Comparison of ENCODE assay signal across 8 cellular contexts in the genomic region with DNA sequence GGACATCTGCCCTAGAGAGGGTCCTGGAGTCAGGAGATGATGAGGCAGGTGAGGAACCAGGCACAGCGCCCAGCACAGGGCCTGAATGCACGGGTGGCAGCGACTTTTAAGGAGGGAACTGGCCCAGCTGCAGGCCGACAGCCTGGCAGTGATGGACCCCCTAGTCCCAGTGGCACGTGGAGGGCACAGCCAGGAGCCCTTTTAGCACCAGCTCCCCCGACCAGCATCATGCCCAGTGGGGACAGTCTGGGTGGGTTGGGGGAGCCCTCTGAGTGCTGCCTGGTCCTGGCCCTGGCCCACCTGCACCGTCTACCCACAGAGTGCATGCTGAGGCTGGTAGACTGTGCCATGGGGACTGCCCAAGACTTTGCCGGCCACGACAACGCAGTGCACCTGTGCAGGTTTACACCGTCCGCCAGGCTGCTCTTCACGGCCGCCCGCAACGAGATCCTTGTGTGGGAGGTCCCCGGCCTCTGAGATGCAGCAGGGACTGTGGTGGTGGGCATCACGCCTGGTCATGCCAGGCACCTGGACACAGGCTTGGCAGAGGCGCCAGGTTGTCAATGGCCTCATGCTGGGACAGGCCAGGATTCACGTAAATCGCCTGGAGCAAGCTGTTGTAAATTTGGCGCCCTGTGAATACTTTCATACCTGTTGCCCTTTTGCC. TPM values are rescaled to one million over a fixed set of nuclear protein-coding genes. Genes with fewer than 3 reads are reported as not detected.
DNase-seq lines count a peak whose midpoint lies in the region; ATAC-seq and TF ChIP-seq lines count a peak whose summit lies in the region.

No MANE protein-coding gene starts in this region.

- no peak for DNase-seq in activated CD4-positive, alpha-beta T cell treated with anti-CD3 and anti-CD28 coated beads for 36 hours
- DNase-seq in activated CD4-positive, alpha-beta T cell treated with anti-CD3 and anti-CD28 coated beads for 1 hour: no peak
- no peak for DNase-seq in WTC11 (ENCODE audit: low spot score)
- no peak for DNase-seq in immature natural killer cell
- no peak for DNase-seq in NCI-H2029 (lab: John Stamatoyannopoulos, UW)
- DNase-seq in hippocampal formation (lab: John Stamatoyannopoulos, UW): no peak
- no peak for DNase-seq in stimulated activated CD4-positive, alpha-beta T cell treated with anti-CD3 and anti-CD28 coated beads, Interleukin-15, amount 100 ng/mL, for 24 hours

- peaks cover 19% of the 10 kb centered on the region for H3K36me3 Mint-ChIP-seq in activated CD4-positive, alpha-beta T cell treated with anti-CD3 and anti-CD28 coated beads for 36 hours (ENCODE audit: low read depth)
- H3K36me3 Mint-ChIP-seq in WTC11: peaks cover 7% of the 10 kb centered on the region
- no peaks in the 10 kb centered on the region for H3K36me3 Mint-ChIP-seq in immature natural killer cell

- peak overlapping the region in 4 of 5 donors; percentile 10 to 85 (median 68) for H3K9ac ChIP-seq in subcutaneous abdominal adipose tissue (ENCODE audit: low read length in 5 of 5)

- H3K27me3 Mint-ChIP-seq in activated CD4-positive, alpha-beta T cell treated with anti-CD3 and anti-CD28 coated beads for 36 hours: no peaks in the 10 kb centered on the region
- H3K27me3 Mint-ChIP-seq in WTC11 (ENCODE audit: low read depth): no peaks in the 10 kb centered on the region
- H3K27me3 Mint-ChIP-seq in immature natural killer cell (ENCODE audit: low read depth in 3 of 3): peaks cover 1 to 3% (median 2%) of the 10 kb centered on the region in 3 donors

- intact Hi-C loops in activated CD4-positive, alpha-beta T cell treated with anti-CD3 and anti-CD28 coated beads for 36 hours (cut with DNase I, micrococcal nuclease): no loop called here

- CTCF ChIA-PET in activated CD4-positive, alpha-beta T cell treated with anti-CD3 and anti-CD28 coated beads for 36 hours (lab: Charles Lee): interaction anchor here (0.6 to 1.3 kb wide), 5 partner anchors 8 to 69 kb away, joined by 3 to 6 read pairs (median 3); partner anchors contain the start of gene WDR90
- CTCF ChIA-PET in WTC11 (lab: Charles Lee): interaction anchor here (0.6 to 3.0 kb wide), 23 partner anchors 9 to 296 kb away, joined by 3 to 21 read pairs (median 4); partner anchors contain the start of genes ANTKMT, CIAO3, JMJD8 and RAB40C

- H3K27ac ChIP-seq in subcutaneous abdominal adipose tissue (ENCODE audit: low read depth, low read length): peak overlapping the region; percentile 62

- POLR2A ChIA-PET in activated CD4-positive, alpha-beta T cell treated with anti-CD3 and anti-CD28 coated beads for 36 hours (lab: Charles Lee): no interaction called here
- POLR2A ChIA-PET in WTC11 (lab: Charles Lee): interaction anchor here (1.0 to 1.8 kb wide), 2 partner anchors 29 to 53 kb away, joined by 3 to 6 read pairs; no protein-coding TSS in a partner anchor

- H3K4me3 ChIP-seq in subcutaneous abdominal adipose tissue (ENCODE audit: low read depth in 1 of 5, low read length in 5 of 5): peak overlapping the region; percentile 17 to 80 (median 44)

- H3K4me1 Mint-ChIP-seq in activated CD4-positive, alpha-beta T cell treated with anti-CD3 and anti-CD28 coated beads for 36 hours: peaks cover 6% of the 10 kb centered on the region
- no peaks in the 10 kb centered on the region for H3K4me1 Mint-ChIP-seq in WTC11
- H3K4me1 Mint-ChIP-seq in immature natural killer cell: peaks cover 6 to 15% of the 10 kb centered on the region in 2 donors

- no peak for ATAC-seq in activated CD4-positive, alpha-beta T cell treated with anti-CD3 and anti-CD28 coated beads for 36 hours
- ATAC-seq in WTC11: no peak

- H3K27me3 ChIP-seq in subcutaneous abdominal adipose tissue (ENCODE audit: control insufficient read depth in 5 of 5, insufficient read depth in 4 of 5, low read length in 5 of 5): no peaks in the 10 kb centered on the region

- H3K4me3 Mint-ChIP-seq in activated CD4-positive, alpha-beta T cell treated with anti-CD3 and anti-CD28 coated beads for 36 hours: peak overlapping the region; percentile 76
- H3K4me3 Mint-ChIP-seq in WTC11: 0 out of 2 replicates have a peak overlapping the region, but pooled peaks have one; percentile 30
- H3K4me3 Mint-ChIP-seq in immature natural killer cell: peak overlapping the region; percentile 61 to 82 (median 76)

- peaks cover 2 to 24% (median 21%) of the 10 kb centered on the region in 5 donors for H3K4me1 ChIP-seq in subcutaneous abdominal adipose tissue (ENCODE audit: control insufficient read depth in 5 of 5, insufficient read depth in 5 of 5, low read length in 5 of 5)

- H3K36me3 ChIP-seq in subcutaneous abdominal adipose tissue (ENCODE audit: control insufficient read depth in 5 of 5, insufficient read depth in 5 of 5, low read length in 5 of 5): peaks cover 0 to 32% (median 30%) of the 10 kb centered on the region in 5 donors

- no peaks in the 10 kb centered on the region for H3K9me3 ChIP-seq in subcutaneous abdominal adipose tissue (ENCODE audit: control insufficient read depth in 5 of 5, low read length in 5 of 5)

- H3K27ac Mint-ChIP-seq in activated CD4-positive, alpha-beta T cell treated with anti-CD3 and anti-CD28 coated beads for 36 hours: peak overlapping the region; percentile 85
- peak overlapping the region; percentile 86 for H3K27ac Mint-ChIP-seq in WTC11
- H3K27ac Mint-ChIP-seq in immature natural killer cell: peak overlapping the region; percentile 81 to 95 (median 88)

- H3K9me3 Mint-ChIP-seq in activated CD4-positive, alpha-beta T cell treated with anti-CD3 and anti-CD28 coated beads for 36 hours (ENCODE audit: low read depth): no peaks in the 10 kb centered on the region
- H3K9me3 Mint-ChIP-seq in WTC11 (no peaks in the 10 kb centered on the region), immature natural killer cell (no peaks in the 10 kb centered on the region)

- no peak for TF ChIP-seq CTCF in WTC11 (IDR thresholded peaks at IDR 0.05)

TF ChIP-seq in WTC11, 78 proteins besides CTCF, POLR2A, EP300 and RAD21 (continues in another document):
- TF ChIP-seq, protein P1, sequence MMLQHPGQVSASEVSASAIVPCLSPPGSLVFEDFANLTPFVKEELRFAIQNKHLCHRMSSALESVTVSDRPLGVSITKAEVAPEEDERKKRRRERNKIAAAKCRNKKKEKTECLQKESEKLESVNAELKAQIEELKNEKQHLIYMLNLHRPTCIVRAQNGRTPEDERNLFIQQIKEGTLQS (CRISPR knock-in tag; conservative IDR thresholded peaks at IDR 0.05): no peak
- TF ChIP-seq KAT7 (CRISPR knock-in tag; IDR thresholded peaks at IDR 0.05; ENCODE audit: borderline replicate concordance) (no peak), OVOL2 (CRISPR knock-in tag; IDR thresholded peaks at IDR 0.05; ENCODE audit: borderline replicate concordance) (no peak), SOX15 (CRISPR knock-in tag; IDR thresholded peaks at IDR 0.05) (no peak), CREB1 (CRISPR knock-in tag; IDR thresholded peaks at IDR 0.05) (no peak), MYBL2 (CRISPR knock-in tag; IDR thresholded peaks at IDR 0.05) (no peak), ZNF138 (CRISPR knock-in tag; conservative IDR thresholded peaks at IDR 0.05) (no peak), TEAD1 (CRISPR knock-in tag; IDR thresholded peaks at IDR 0.05) (no peak), ATF1 (CRISPR knock-in tag; IDR thresholded peaks at IDR 0.05) (no peak), ZNF281 (CRISPR knock-in tag; IDR thresholded peaks at IDR 0.05) (no peak)

RNA-seq across cellular contexts. Expression of gene RHOT2, which starts 0.7 kb away (rescaled TPM):
- total RNA-seq in activated CD4-positive, alpha-beta T cell treated with anti-CD3 and anti-CD28 coated beads for 36 hours: 100 to 1,000 TPM; 123 to 130 TPM
- 245 to 285 TPM (median 250 TPM) in 3 replicates for total RNA-seq in WTC11 (2021)
- polyA plus RNA-seq in immature natural killer cell: 10 to 100 TPM; 36.8 to 53.3 (median 43.0) TPM

RNA-seq across cellular contexts. Expression of gene RHBDL1, which starts 8.2 kb away (rescaled TPM):
- under 1 TPM; 0.40 to 0.59 TPM for total RNA-seq in activated CD4-positive, alpha-beta T cell treated with anti-CD3 and anti-CD28 coated beads for 36 hours
- total RNA-seq in WTC11 (2021): 6.7 to 8.2 TPM (median 6.7 TPM) in 3 replicates
- polyA plus RNA-seq in immature natural killer cell: not detected

RNA-seq across cellular contexts. Expression of gene STUB1, which starts 13.0 kb away (rescaled TPM):
- 10 to 100 TPM; 61.1 to 67.0 TPM for total RNA-seq in activated CD4-positive, alpha-beta T cell treated with anti-CD3 and anti-CD28 coated beads for 36 hours
- 79.0 to 88.2 TPM (median 85.8 TPM) in 3 replicates for total RNA-seq in WTC11 (2021)
- 100 to 1,000 TPM; 183 to 225 (median 194) TPM for polyA plus RNA-seq in immature natural killer cell

RNA-seq across cellular contexts. Expression of gene JMJD8, which starts 16.9 kb away (rescaled TPM):
- 10 to 100 TPM; 26.1 to 31.4 TPM for total RNA-seq in activated CD4-positive, alpha-beta T cell treated with anti-CD3 and anti-CD28 coated beads for 36 hours
- 59.6 to 63.4 TPM (median 61.2 TPM) in 3 replicates for total RNA-seq in WTC11 (2021)
- polyA plus RNA-seq in immature natural killer cell: 10 to 100 TPM; 38.3 to 63.5 (median 47.4) TPM

RNA-seq across cellular contexts. Expression of gene WDR90, which starts 18.1 kb away (rescaled TPM):
- 10 to 100 TPM; 43.6 to 55.9 TPM for total RNA-seq in activated CD4-positive, alpha-beta T cell treated with anti-CD3 and anti-CD28 coated beads for 36 hours
- 66.2 to 75.8 TPM (median 69.6 TPM) in 3 replicates for total RNA-seq in WTC11 (2021)
- polyA plus RNA-seq in immature natural killer cell: 1 to 10 TPM in 2 of 3 donors, not detected in 1; 1.2 to 2.4 TPM
